13 cellular contexts compared by ENCODE assay signal in the genomic region with DNA sequence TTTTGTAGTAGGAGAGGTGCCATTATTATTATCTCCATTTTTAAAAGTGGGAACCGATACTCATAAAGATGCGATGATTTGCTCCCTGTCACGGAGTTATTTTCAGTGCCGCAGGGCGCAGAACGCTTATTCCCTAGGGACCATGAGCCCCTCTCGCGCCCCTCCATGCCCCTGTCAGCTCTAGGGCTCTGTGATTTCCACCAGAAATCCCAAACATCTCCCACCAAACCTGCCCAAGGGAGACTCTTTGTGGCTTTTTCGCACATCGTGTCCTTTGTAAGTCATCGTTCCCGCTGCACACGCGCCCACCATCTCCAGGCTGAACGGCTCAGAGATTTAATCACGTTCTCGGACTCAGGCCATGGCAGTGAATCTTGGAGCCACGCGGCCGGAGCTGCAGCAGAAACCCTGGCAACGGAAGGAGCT.
DNase-seq lines count a peak whose midpoint lies in the region; TF ChIP-seq lines count a peak whose summit lies in the region.
"Had no signal": no experiment of that assay in that cellular context is flagged by ENCODE, and none has a peak within 500 bp of the region (broad histone marks: within the 10 kb centered on the region; RNA-seq: fewer than 3 reads in every experiment).

No MANE protein-coding gene starts in this region.

- H2AFZ ChIP-seq in OCI-LY1 (ENCODE audit: low read length) = peak overlapping the region; percentile 59; the same call in 1 of the 2 replicates

- H3K9me3 Mint-ChIP-seq in CD14-positive monocyte = peaks cover 0 to 1% (median 0%) of the 10 kb centered on the region in 7 donors
- H3K9me3 Mint-ChIP-seq: activated CD4-positive, alpha-beta T cell treated with anti-CD3 and anti-CD28 coated beads, Interleukin-2, amount 10 ng/mL, durations not matched to agents 24 days and 14 days; activated T-cell treated with anti-CD3 and anti-CD28 coated beads, Interleukin-2, amount 50 U/mL, for 24 hours had no signal

- no peak for TF ChIP-seq CTCF in GM12875 (IDR thresholded peaks at IDR 0.05; ENCODE audit: borderline replicate concordance, insufficient read depth, low read depth, low read length)
- TF ChIP-seq CTCF in OCI-LY1 (IDR thresholded peaks at IDR 0.05; ENCODE audit: low read length) = no peak
- TF ChIP-seq CTCF in sigmoid colon (IDR thresholded peaks at IDR 0.05) = no peak
- no peak for TF ChIP-seq CTCF in CD14-positive monocyte (IDR thresholded peaks at IDR 0.05)

- no peak for TF ChIP-seq POLR2A in sigmoid colon (IDR thresholded peaks at IDR 0.05)

- H3K9me3 ChIP-seq in OCI-LY1 (ENCODE audit: low read length) (no peaks in the 10 kb centered on the region), sigmoid colon (no peaks in the 10 kb centered on the region)

- H3K9me2 ChIP-seq in OCI-LY1 (ENCODE audit: low read depth, low read length) = no peaks in the 10 kb centered on the region

- no peaks in the 10 kb centered on the region for H4K20me1 ChIP-seq in OCI-LY1 (ENCODE audit: insufficient read depth, low read length)

- H3K27ac ChIP-seq in OCI-LY1 (ENCODE audit: low read depth, low read length, poor library complexity, severe bottlenecking) (peak overlapping the region; percentile 99), sigmoid colon (peak overlapping the region in 3 of 4 donors; percentile 30 to 75 (median 60))
- H3K27ac ChIP-seq: KMS-11 had no signal

- H3F3A ChIP-seq in OCI-LY1 (ENCODE audit: insufficient read depth, low read length) = peaks cover 19% of the 10 kb centered on the region; the same call in 1 of the 2 replicates

- H3K4me3 ChIP-seq in GM12875 (ENCODE audit: low read depth, low read length) = peak overlapping the region; percentile 43
- peak overlapping the region; percentile 62 for H3K4me3 ChIP-seq in OCI-LY1 (ENCODE audit: low read depth, low read length, poor library complexity, severe bottlenecking)
- H3K4me3 ChIP-seq in sigmoid colon = peak overlapping the region in 1 of 4 donors; percentile 17

- H3K27me3 ChIP-seq in OCI-LY1 (ENCODE audit: insufficient read depth, low read length) (no peaks in the 10 kb centered on the region), sigmoid colon (no peaks in the 10 kb centered on the region)

- intact Hi-C loops in sigmoid colon (cut with DNase I) (no loop called here), CD14-positive monocyte (cut with micrococcal nuclease) (no loop called here)

- H3K79me2 ChIP-seq in OCI-LY1 (ENCODE audit: insufficient read depth, low read length) = no peaks in the 10 kb centered on the region

- peak; percentile 13 for DNase-seq in hepatic stellate cell (ENCODE audit: low spot score)
- DNase-seq in sigmoid colon = peak; percentile 68
- no peak for DNase-seq in DMS153 treated with DMSO at 0.1 percent for 48 hours (lab: John Stamatoyannopoulos, UW; ENCODE audit: unreplicated experiment)
- DNase-seq in CD14-positive monocyte (ENCODE audit: low spot score) = no peak
- no peak for DNase-seq in NCI-H526 treated with DMSO at 0.1 percent for 48 hours (lab: John Stamatoyannopoulos, UW)
- DNase-seq: activated CD4-positive, alpha-beta T cell treated with anti-CD3 and anti-CD28 coated beads, Interleukin-2, amount 10 ng/mL, durations not matched to agents 24 days and 14 days; activated T-cell treated with anti-CD3 and anti-CD28 coated beads, Interleukin-2, amount 50 U/mL, for 24 hours; GOT3; NCI-H510A treated with DMSO at 0.1 percent for 48 hours; RPMI8226 had no signal

- WGBS in sigmoid colon, 2 donors = 67 to 71% methylated on average over 21 of the region's 21 CpGs

- H3K4me2 ChIP-seq in OCI-LY1 (ENCODE audit: low read length) = peak overlapping the region; percentile 96
- H3K4me2 ChIP-seq: KMS-11 had no signal

- H3K27ac Mint-ChIP-seq in CD14-positive monocyte = no peak overlapping the region
- H3K27ac Mint-ChIP-seq: activated T-cell treated with anti-CD3 and anti-CD28 coated beads, Interleukin-2, amount 50 U/mL, for 24 hours had no signal

- H3K27me3 Mint-ChIP-seq in CD14-positive monocyte (ENCODE audit: low read depth in 3 of 3) = peaks cover 5 to 10% (median 8%) of the 10 kb centered on the region in 3 donors

- no peaks in the 10 kb centered on the region for H3K36me3 ChIP-seq in OCI-LY1 (ENCODE audit: insufficient read depth, low read length)
- no peaks in the 10 kb centered on the region for H3K36me3 ChIP-seq in sigmoid colon

- H3K4me1 ChIP-seq in OCI-LY1 (ENCODE audit: insufficient read depth, low read length, severe bottlenecking) = peaks cover 77% of the 10 kb centered on the region
- peaks cover 0 to 43% (median 36%) of the 10 kb centered on the region in 4 donors for H3K4me1 ChIP-seq in sigmoid colon

- H3K4me3 Mint-ChIP-seq in CD14-positive monocyte = no peak overlapping the region
- H3K4me3 Mint-ChIP-seq: activated CD4-positive, alpha-beta T cell treated with anti-CD3 and anti-CD28 coated beads, Interleukin-2, amount 10 ng/mL, durations not matched to agents 24 days and 14 days; activated T-cell treated with anti-CD3 and anti-CD28 coated beads, Interleukin-2, amount 50 U/mL, for 24 hours had no signal

- peaks cover 8% of the 10 kb centered on the region for H3K4me1 Mint-ChIP-seq in CD14-positive monocyte

- no peaks in the 10 kb centered on the region for H3K36me3 Mint-ChIP-seq in CD14-positive monocyte

- H3K9ac ChIP-seq in OCI-LY1 (ENCODE audit: low read length) = peak overlapping the region; percentile 79
- H3K9ac ChIP-seq: KMS-11 had no signal

- TF ChIP-seq EP300 in sigmoid colon (IDR thresholded peaks at IDR 0.05) = no peak

Comparison
In these comparisons a context has a peak if more than half of its experiments do, and no peak if none do; other contexts are left out.
1. DNase-seq: peak in hepatic stellate cell (single experiment) and sigmoid colon (single experiment); none in DMS153 treated with DMSO at 0.1 percent for 48 hours (single experiment), CD14-positive monocyte (single experiment) and NCI-H526 treated with DMSO at 0.1 percent for 48 hours (single experiment).